1 cellular context compared by ENCODE assay signal in the genomic region with DNA sequence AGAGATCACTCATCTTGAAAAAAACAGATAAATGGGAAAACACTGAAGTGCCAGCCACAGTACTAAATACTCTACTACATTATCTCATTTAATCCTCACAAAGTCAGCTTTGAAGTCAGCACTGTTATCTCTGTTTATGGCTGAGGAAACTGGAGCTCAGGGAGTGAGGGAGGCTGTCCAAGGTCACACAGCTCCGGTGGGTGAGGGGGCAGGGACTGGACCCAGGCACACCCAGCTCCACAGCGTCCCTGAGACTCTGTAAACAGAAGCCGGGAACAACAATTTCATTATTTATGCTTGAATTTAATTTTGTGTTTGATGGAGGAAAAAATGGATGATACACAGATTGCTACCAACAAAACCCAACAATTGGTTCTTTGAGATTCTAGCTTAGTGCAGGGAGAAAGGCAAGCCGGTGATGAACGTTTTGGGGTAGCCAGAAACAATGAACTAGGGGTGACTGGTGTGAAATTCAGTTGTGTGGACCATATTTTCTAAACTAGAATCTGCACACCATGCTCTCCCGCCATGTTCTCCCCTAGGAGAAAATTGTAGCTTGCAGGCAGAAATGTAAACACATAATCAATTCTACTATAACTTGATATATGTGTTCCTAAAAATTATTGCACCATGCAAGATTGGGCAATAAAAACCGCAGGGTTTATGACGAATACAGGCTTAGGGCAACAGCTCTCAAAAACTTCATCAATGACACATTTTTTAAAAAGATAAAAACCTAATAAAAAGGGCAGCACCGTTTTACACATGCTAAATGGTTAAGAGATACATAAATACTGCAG.
TF ChIP-seq lines count a peak whose summit lies in the region.

A gene with protein sequence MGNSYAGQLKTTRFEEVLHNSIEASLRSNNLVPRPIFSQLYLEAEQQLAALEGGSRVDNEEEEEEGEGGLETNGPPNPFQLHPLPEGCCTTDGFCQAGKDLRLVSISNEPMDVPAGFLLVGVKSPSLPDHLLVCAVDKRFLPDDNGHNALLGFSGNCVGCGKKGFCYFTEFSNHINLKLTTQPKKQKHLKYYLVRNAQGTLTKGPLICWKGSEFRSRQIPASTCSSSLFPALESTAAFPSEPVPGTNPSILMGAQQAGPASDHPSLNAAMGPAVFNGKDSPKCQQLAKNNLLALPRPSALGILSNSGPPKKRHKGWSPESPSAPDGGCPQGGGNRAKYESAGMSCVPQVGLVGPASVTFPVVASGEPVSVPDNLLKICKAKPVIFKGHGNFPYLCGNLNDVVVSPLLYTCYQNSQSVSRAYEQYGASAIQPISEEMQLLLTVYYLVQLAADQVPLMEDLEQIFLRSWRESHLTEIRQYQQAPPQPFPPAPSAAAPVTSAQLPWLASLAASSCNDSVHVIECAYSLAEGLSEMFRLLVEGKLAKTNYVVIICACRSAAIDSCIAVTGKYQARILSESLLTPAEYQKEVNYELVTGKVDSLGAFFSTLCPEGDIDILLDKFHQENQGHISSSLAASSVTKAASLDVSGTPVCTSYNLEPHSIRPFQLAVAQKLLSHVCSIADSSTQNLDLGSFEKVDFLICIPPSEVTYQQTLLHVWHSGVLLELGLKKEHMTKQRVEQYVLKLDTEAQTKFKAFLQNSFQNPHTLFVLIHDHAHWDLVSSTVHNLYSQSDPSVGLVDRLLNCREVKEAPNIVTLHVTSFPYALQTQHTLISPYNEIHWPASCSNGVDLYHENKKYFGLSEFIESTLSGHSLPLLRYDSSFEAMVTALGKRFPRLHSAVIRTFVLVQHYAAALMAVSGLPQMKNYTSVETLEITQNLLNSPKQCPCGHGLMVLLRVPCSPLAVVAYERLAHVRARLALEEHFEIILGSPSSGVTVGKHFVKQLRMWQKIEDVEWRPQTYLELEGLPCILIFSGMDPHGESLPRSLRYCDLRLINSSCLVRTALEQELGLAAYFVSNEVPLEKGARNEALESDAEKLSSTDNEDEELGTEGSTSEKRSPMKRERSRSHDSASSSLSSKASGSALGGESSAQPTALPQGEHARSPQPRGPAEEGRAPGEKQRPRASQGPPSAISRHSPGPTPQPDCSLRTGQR (N-terminal part only) (plus strand): TSS at position 768 of the 800 bp plus-strand sequence. CDS start 22,570 bp downstream, outside the sequence.

TF ChIP-seq in HepG2, 621 proteins besides CTCF, POLR2A, EP300 and RAD21 (continued from another document and continues in another):
- TF ChIP-seq, protein P1, sequence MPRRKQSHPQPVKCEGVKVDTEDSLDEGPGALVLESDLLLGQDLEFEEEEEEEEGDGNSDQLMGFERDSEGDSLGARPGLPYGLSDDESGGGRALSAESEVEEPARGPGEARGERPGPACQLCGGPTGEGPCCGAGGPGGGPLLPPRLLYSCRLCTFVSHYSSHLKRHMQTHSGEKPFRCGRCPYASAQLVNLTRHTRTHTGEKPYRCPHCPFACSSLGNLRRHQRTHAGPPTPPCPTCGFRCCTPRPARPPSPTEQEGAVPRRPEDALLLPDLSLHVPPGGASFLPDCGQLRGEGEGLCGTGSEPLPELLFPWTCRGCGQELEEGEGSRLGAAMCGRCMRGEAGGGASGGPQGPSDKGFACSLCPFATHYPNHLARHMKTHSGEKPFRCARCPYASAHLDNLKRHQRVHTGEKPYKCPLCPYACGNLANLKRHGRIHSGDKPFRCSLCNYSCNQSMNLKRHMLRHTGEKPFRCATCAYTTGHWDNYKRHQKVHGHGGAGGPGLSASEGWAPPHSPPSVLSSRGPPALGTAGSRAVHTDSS (CRISPR knock-in tag; conservative IDR thresholded peaks at IDR 0.05), result no peak
- TF ChIP-seq RFX1 (IDR thresholded peaks at IDR 0.05) (no peak), ZNF263 (CRISPR knock-in tag; IDR thresholded peaks at IDR 0.05) (0 out of 2 replicates have a peak, but pooled peaks have one; percentile 36), GATAD2A (CRISPR knock-in tag; IDR thresholded peaks at IDR 0.05) (peak; percentile 96), ZKSCAN5 (CRISPR knock-in tag; IDR thresholded peaks at IDR 0.05) (no peak), ZNF17 (CRISPR knock-in tag; IDR thresholded peaks at IDR 0.05) (no peak), ZNF446 (CRISPR knock-in tag; IDR thresholded peaks at IDR 0.05) (no peak), ZNF12 (CRISPR knock-in tag; IDR thresholded peaks at IDR 0.05) (peak; percentile 63; the same call in 1 of the 2 replicates), ZNF331 (CRISPR knock-in tag; IDR thresholded peaks at IDR 0.05) (peak; percentile 94), ARHGAP35 (CRISPR knock-in tag; IDR thresholded peaks at IDR 0.05; ENCODE audit: borderline replicate concordance) (no peak), ZNF772 (CRISPR knock-in tag; IDR thresholded peaks at IDR 0.05) (no peak; the same call in 1 of the 2 replicates), ZNF761 (CRISPR knock-in tag; conservative IDR thresholded peaks at IDR 0.05) (0 out of 2 replicates have a peak, but pooled peaks have one; percentile 44), ZIK1 (CRISPR knock-in tag; IDR thresholded peaks at IDR 0.05; ENCODE audit: borderline replicate concordance, low read depth) (no peak), ATRX (CRISPR knock-in tag; IDR thresholded peaks at IDR 0.05; ENCODE audit: borderline replicate concordance) (no peak), FLYWCH1 (CRISPR knock-in tag; IDR thresholded peaks at IDR 0.05) (no peak), ZBTB1 (CRISPR knock-in tag; IDR thresholded peaks at IDR 0.05; ENCODE audit: borderline replicate concordance) (no peak), ZNF460 (CRISPR knock-in tag; IDR thresholded peaks at IDR 0.05; ENCODE audit: borderline replicate concordance) (no peak; the same call in 1 of the 2 replicates), RBFOX2 (IDR thresholded peaks at IDR 0.05; ENCODE audit: low read depth, low read length) (no peak), ZNF101 (CRISPR knock-in tag; IDR thresholded peaks at IDR 0.05; ENCODE audit: borderline replicate concordance, low read depth) (no peak)
- TF ChIP-seq, protein P2, sequence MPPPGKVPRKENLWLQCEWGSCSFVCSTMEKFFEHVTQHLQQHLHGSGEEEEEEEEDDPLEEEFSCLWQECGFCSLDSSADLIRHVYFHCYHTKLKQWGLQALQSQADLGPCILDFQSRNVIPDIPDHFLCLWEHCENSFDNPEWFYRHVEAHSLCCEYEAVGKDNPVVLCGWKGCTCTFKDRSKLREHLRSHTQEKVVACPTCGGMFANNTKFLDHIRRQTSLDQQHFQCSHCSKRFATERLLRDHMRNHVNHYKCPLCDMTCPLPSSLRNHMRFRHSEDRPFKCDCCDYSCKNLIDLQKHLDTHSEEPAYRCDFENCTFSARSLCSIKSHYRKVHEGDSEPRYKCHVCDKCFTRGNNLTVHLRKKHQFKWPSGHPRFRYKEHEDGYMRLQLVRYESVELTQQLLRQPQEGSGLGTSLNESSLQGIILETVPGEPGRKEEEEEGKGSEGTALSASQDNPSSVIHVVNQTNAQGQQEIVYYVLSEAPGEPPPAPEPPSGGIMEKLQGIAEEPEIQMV (CRISPR knock-in tag; IDR thresholded peaks at IDR 0.05; ENCODE audit: low read depth), result 0 out of 2 replicates have a peak, but pooled peaks have one; percentile 44
- TF ChIP-seq, protein P3, sequence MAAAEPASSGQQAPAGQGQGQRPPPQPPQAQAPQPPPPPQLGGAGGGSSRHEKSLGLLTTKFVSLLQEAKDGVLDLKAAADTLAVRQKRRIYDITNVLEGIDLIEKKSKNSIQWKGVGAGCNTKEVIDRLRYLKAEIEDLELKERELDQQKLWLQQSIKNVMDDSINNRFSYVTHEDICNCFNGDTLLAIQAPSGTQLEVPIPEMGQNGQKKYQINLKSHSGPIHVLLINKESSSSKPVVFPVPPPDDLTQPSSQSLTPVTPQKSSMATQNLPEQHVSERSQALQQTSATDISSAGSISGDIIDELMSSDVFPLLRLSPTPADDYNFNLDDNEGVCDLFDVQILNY (CRISPR knock-in tag; conservative IDR thresholded peaks at IDR 0.05), result no peak
- TF ChIP-seq, protein P4, sequence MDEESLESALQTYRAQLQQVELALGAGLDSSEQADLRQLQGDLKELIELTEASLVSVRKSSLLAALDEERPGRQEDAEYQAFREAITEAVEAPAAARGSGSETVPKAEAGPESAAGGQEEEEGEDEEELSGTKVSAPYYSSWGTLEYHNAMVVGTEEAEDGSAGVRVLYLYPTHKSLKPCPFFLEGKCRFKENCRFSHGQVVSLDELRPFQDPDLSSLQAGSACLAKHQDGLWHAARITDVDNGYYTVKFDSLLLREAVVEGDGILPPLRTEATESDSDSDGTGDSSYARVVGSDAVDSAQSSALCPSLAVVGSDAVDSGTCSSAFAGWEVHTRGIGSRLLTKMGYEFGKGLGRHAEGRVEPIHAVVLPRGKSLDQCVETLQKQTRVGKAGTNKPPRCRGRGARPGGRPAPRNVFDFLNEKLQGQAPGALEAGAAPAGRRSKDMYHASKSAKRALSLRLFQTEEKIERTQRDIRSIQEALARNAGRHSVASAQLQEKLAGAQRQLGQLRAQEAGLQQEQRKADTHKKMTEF (CRISPR knock-in tag; IDR thresholded peaks at IDR 0.05), result peak; percentile 82
- TF ChIP-seq, protein P5, sequence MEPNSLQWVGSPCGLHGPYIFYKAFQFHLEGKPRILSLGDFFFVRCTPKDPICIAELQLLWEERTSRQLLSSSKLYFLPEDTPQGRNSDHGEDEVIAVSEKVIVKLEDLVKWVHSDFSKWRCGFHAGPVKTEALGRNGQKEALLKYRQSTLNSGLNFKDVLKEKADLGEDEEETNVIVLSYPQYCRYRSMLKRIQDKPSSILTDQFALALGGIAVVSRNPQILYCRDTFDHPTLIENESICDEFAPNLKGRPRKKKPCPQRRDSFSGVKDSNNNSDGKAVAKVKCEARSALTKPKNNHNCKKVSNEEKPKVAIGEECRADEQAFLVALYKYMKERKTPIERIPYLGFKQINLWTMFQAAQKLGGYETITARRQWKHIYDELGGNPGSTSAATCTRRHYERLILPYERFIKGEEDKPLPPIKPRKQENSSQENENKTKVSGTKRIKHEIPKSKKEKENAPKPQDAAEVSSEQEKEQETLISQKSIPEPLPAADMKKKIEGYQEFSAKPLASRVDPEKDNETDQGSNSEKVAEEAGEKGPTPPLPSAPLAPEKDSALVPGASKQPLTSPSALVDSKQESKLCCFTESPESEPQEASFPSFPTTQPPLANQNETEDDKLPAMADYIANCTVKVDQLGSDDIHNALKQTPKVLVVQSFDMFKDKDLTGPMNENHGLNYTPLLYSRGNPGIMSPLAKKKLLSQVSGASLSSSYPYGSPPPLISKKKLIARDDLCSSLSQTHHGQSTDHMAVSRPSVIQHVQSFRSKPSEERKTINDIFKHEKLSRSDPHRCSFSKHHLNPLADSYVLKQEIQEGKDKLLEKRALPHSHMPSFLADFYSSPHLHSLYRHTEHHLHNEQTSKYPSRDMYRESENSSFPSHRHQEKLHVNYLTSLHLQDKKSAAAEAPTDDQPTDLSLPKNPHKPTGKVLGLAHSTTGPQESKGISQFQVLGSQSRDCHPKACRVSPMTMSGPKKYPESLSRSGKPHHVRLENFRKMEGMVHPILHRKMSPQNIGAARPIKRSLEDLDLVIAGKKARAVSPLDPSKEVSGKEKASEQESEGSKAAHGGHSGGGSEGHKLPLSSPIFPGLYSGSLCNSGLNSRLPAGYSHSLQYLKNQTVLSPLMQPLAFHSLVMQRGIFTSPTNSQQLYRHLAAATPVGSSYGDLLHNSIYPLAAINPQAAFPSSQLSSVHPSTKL (CRISPR knock-in tag; IDR thresholded peaks at IDR 0.05), result peak; percentile 92
- TF ChIP-seq, protein P6, sequence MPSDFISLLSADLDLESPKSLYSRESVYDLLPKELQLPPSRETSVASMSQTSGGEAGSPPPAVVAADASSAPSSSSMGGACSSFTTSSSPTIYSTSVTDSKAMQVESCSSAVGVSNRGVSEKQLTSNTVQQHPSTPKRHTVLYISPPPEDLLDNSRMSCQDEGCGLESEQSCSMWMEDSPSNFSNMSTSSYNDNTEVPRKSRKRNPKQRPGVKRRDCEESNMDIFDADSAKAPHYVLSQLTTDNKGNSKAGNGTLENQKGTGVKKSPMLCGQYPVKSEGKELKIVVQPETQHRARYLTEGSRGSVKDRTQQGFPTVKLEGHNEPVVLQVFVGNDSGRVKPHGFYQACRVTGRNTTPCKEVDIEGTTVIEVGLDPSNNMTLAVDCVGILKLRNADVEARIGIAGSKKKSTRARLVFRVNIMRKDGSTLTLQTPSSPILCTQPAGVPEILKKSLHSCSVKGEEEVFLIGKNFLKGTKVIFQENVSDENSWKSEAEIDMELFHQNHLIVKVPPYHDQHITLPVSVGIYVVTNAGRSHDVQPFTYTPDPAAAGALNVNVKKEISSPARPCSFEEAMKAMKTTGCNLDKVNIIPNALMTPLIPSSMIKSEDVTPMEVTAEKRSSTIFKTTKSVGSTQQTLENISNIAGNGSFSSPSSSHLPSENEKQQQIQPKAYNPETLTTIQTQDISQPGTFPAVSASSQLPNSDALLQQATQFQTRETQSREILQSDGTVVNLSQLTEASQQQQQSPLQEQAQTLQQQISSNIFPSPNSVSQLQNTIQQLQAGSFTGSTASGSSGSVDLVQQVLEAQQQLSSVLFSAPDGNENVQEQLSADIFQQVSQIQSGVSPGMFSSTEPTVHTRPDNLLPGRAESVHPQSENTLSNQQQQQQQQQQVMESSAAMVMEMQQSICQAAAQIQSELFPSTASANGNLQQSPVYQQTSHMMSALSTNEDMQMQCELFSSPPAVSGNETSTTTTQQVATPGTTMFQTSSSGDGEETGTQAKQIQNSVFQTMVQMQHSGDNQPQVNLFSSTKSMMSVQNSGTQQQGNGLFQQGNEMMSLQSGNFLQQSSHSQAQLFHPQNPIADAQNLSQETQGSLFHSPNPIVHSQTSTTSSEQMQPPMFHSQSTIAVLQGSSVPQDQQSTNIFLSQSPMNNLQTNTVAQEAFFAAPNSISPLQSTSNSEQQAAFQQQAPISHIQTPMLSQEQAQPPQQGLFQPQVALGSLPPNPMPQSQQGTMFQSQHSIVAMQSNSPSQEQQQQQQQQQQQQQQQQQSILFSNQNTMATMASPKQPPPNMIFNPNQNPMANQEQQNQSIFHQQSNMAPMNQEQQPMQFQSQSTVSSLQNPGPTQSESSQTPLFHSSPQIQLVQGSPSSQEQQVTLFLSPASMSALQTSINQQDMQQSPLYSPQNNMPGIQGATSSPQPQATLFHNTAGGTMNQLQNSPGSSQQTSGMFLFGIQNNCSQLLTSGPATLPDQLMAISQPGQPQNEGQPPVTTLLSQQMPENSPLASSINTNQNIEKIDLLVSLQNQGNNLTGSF (CRISPR knock-in tag; IDR thresholded peaks at IDR 0.05), result no peak
- TF ChIP-seq, protein P7, sequence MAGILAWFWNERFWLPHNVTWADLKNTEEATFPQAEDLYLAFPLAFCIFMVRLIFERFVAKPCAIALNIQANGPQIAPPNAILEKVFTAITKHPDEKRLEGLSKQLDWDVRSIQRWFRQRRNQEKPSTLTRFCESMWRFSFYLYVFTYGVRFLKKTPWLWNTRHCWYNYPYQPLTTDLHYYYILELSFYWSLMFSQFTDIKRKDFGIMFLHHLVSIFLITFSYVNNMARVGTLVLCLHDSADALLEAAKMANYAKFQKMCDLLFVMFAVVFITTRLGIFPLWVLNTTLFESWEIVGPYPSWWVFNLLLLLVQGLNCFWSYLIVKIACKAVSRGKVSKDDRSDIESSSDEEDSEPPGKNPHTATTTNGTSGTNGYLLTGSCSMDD (CRISPR knock-in tag; IDR thresholded peaks at IDR 0.05), result no peak
- TF ChIP-seq, protein P8, sequence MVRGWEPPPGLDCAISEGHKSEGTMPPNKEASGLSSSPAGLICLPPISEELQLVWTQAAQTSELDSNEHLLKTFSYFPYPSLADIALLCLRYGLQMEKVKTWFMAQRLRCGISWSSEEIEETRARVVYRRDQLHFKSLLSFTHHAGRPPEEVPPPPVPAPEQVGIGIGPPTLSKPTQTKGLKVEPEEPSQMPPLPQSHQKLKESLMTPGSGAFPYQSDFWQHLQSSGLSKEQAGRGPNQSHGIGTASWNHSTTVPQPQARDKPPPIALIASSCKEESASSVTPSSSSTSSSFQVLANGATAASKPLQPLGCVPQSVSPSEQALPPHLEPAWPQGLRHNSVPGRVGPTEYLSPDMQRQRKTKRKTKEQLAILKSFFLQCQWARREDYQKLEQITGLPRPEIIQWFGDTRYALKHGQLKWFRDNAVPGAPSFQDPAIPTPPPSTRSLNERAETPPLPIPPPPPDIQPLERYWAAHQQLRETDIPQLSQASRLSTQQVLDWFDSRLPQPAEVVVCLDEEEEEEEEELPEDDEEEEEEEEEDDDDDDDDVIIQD (CRISPR knock-in tag; IDR thresholded peaks at IDR 0.05; ENCODE audit: low read depth), result peak; percentile 76; the same call in 1 of the 2 replicates
